9 cellular contexts compared by ENCODE assay signal in genomic region chr6:106574729-106575458, GRCh38. TPM values are rescaled to one million over a fixed set of nuclear protein-coding genes. Genes with fewer than 3 reads are reported as not detected.
A peak's percentile ranks its signal among the peaks of the same experiment; 100 is the strongest.
DNase-seq lines count a peak whose midpoint lies in the region; ATAC-seq lines count a peak whose summit lies in the region.
"Had no signal": no experiment of that assay in that cellular context is flagged by ENCODE, and none has a peak within 500 bp of the region (broad histone marks: within the 10 kb centered on the region; RNA-seq: fewer than 3 reads in every experiment).

No MANE protein-coding gene starts in this region.

- H3K27me3 Mint-ChIP-seq in activated naive CD8-positive, alpha-beta T cell treated with anti-CD3 and anti-CD28 coated beads, Interleukin-2, amount 50 U/mL, for 24 hours = no peaks in the 10 kb centered on the region
- no peaks in the 10 kb centered on the region for H3K27me3 Mint-ChIP-seq in activated naive CD8-positive, alpha-beta T cell treated with anti-CD3 and anti-CD28 coated beads for 36 hours
- H3K27me3 Mint-ChIP-seq: CD4-positive, alpha-beta T cell had no signal

- no peaks in the 10 kb centered on the region for H3K9me3 Mint-ChIP-seq in activated naive CD8-positive, alpha-beta T cell treated with anti-CD3 and anti-CD28 coated beads, Interleukin-2, amount 50 U/mL, for 24 hours
- H3K9me3 Mint-ChIP-seq in activated naive CD8-positive, alpha-beta T cell treated with anti-CD3 and anti-CD28 coated beads for 36 hours = no peaks in the 10 kb centered on the region
- H3K9me3 Mint-ChIP-seq: CD4-positive, alpha-beta T cell had no signal

- H3K4me3 Mint-ChIP-seq in activated naive CD8-positive, alpha-beta T cell treated with anti-CD3 and anti-CD28 coated beads, Interleukin-2, amount 50 U/mL, for 24 hours = no peak overlapping the region
- no peak overlapping the region for H3K4me3 Mint-ChIP-seq in activated naive CD8-positive, alpha-beta T cell treated with anti-CD3 and anti-CD28 coated beads for 36 hours
- H3K4me3 Mint-ChIP-seq: CD4-positive, alpha-beta T cell had no signal

- peaks cover 7% of the 10 kb centered on the region for H3K36me3 Mint-ChIP-seq in activated naive CD8-positive, alpha-beta T cell treated with anti-CD3 and anti-CD28 coated beads, Interleukin-2, amount 50 U/mL, for 24 hours (ENCODE audit: low read depth)
- H3K36me3 Mint-ChIP-seq in activated naive CD8-positive, alpha-beta T cell treated with anti-CD3 and anti-CD28 coated beads for 36 hours = no peaks in the 10 kb centered on the region

- DNase-seq in activated naive CD8-positive, alpha-beta T cell treated with anti-CD3 and anti-CD28 coated beads, Interleukin-2, amount 50 U/mL, for 24 hours = no peak
- no peak for DNase-seq in activated naive CD8-positive, alpha-beta T cell treated with anti-CD3 and anti-CD28 coated beads for 36 hours
- DNase-seq in amniotic stem cell (lab: John Stamatoyannopoulos, UW) (peak; percentile 51), kidney glomerular epithelial cell (lab: John Stamatoyannopoulos, UW) (peak; percentile 39), NCI-H1105 (lab: John Stamatoyannopoulos, UW) (no peak), retina (no peak), epidermal melanocyte (ENCODE audit: insufficient read length, low spot score) (no peak), NCI-H1417 (lab: John Stamatoyannopoulos, UW) (no peak)
- DNase-seq: CD4-positive, alpha-beta T cell had no signal

- peak overlapping the region; percentile 65 for H3K27ac Mint-ChIP-seq in activated naive CD8-positive, alpha-beta T cell treated with anti-CD3 and anti-CD28 coated beads, Interleukin-2, amount 50 U/mL, for 24 hours
- no peak overlapping the region for H3K27ac Mint-ChIP-seq in activated naive CD8-positive, alpha-beta T cell treated with anti-CD3 and anti-CD28 coated beads for 36 hours
- H3K27ac Mint-ChIP-seq: CD4-positive, alpha-beta T cell had no signal

- peaks cover 9% of the 10 kb centered on the region for H3K4me1 Mint-ChIP-seq in activated naive CD8-positive, alpha-beta T cell treated with anti-CD3 and anti-CD28 coated beads, Interleukin-2, amount 50 U/mL, for 24 hours
- peaks cover 5% of the 10 kb centered on the region for H3K4me1 Mint-ChIP-seq in activated naive CD8-positive, alpha-beta T cell treated with anti-CD3 and anti-CD28 coated beads for 36 hours

- ATAC-seq in activated naive CD8-positive, alpha-beta T cell treated with anti-CD3 and anti-CD28 coated beads, Interleukin-2, amount 50 U/mL, for 24 hours = peak; percentile 24

RNA-seq across cellular contexts. Expression of gene RTN4IP1, which starts 54.4 kb away (rescaled TPM):
- total RNA-seq in activated naive CD8-positive, alpha-beta T cell treated with anti-CD3 and anti-CD28 coated beads for 36 hours = 10 to 100 TPM; 10.9 to 11.4 TPM

RNA-seq across cellular contexts. Expression of gene QRSL1, which starts 54.5 kb away (rescaled TPM):
- 10 to 100 TPM; 20.1 to 22.2 TPM for total RNA-seq in activated naive CD8-positive, alpha-beta T cell treated with anti-CD3 and anti-CD28 coated beads for 36 hours

Comparison
In these comparisons a context has a peak if more than half of its experiments do, and no peak if none do; other contexts are left out.
1. DNase-seq: peak in amniotic stem cell (single experiment) and kidney glomerular epithelial cell (single experiment); none in activated naive CD8-positive, alpha-beta T cell treated with anti-CD3 and anti-CD28 coated beads, Interleukin-2, amount 50 U/mL, for 24 hours (single experiment), activated naive CD8-positive, alpha-beta T cell treated with anti-CD3 and anti-CD28 coated beads for 36 hours (single experiment), NCI-H1105 (single experiment), retina (single experiment), epidermal melanocyte (single experiment) and NCI-H1417 (0 of 3).